Comparison of ENCODE assay signal across 7 cellular contexts in the genomic region with DNA sequence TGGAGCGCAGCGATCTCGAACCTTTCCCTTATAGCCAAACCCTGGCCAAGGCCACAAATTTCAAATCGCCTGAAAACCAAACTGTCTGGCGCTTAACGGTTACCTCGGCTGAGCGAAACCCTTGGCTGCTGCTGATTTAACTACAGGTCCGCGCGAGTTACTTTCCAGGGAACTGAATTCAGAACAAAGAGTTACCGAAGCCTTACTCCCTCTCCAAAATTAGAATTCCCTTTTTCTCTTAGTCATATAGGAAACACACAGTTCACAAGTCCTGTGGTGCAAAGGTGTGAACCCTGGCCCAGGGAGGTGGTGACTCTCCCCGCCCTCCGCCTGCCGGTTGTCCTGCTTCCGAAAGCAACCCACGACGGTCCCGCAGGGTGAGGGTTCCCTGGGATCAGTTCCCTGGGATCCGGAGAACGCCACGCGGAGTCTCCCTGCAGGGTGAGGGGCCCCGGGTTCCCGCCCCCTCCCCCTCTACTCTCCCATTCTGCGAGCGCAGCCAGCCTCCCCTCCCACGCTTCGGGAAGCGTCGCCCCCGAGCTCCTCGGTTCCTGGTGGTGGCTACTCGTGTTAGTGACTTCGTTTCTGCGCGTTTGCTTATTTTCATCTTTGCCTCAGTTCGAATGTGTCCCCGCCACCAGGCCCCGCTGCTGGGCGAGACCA. TPM values are rescaled to one million over a fixed set of nuclear protein-coding genes. Genes with fewer than 3 reads are reported as not detected.
DNase-seq lines count a peak whose midpoint lies in the region; ATAC-seq lines count a peak whose summit lies in the region.

No MANE protein-coding gene starts in this region.

- no peaks in the 10 kb centered on the region for H3K9me3 Mint-ChIP-seq in immature natural killer cell

- peaks cover 18 to 24% of the 10 kb centered on the region in 2 donors for H3K4me1 Mint-ChIP-seq in immature natural killer cell

- H3K4me3 Mint-ChIP-seq in immature natural killer cell: peak overlapping the region; percentile 73 to 90 (median 80)

- peaks cover 11 to 37% (median 21%) of the 10 kb centered on the region in 3 donors for H3K27me3 Mint-ChIP-seq in immature natural killer cell (ENCODE audit: low read depth in 3 of 3)

- peaks cover 2% of the 10 kb centered on the region for H3K36me3 ChIP-seq in adipocyte (ENCODE audit: control insufficient read depth, insufficient read depth, low read length, severe bottlenecking)

- peaks cover 6 to 12% (median 7%) of the 10 kb centered on the region in 3 donors for H3K36me3 Mint-ChIP-seq in immature natural killer cell

- peak overlapping the region; percentile 71 for H3K4me3 ChIP-seq in adipocyte (ENCODE audit: low read length)

- no peaks in the 10 kb centered on the region for H3K9me3 ChIP-seq in adipocyte (ENCODE audit: control insufficient read depth, low read length)

- no peak overlapping the region for H3K27ac Mint-ChIP-seq in immature natural killer cell

- peaks cover 16% of the 10 kb centered on the region for H3K4me1 ChIP-seq in adipocyte (ENCODE audit: control insufficient read depth, insufficient read depth, low read length)

- no peak for ATAC-seq in stimulated activated naive CD8-positive, alpha-beta T cell treated with anti-CD3 and anti-CD28 coated beads, Interleukin-15, Interleukin-2, amounts not matched to agents 100 U/mL and 50 U/mL, for 24 hours
- ATAC-seq in GM19035 (IDR thresholded peaks at IDR 0.05; ENCODE audit: unreplicated experiment) (no peak), HG03460 (IDR thresholded peaks at IDR 0.05; ENCODE audit: unreplicated experiment) (no peak)

- peaks cover 25% of the 10 kb centered on the region for H3K27me3 ChIP-seq in adipocyte (replicated peaks; ENCODE audit: control insufficient read depth, insufficient read depth, low read length)

- no peak overlapping the region for H3K9ac ChIP-seq in adipocyte (ENCODE audit: low read length)

- DNase-seq in ELR (ENCODE audit: low read depth) (peak; percentile 13), HuH-7.5 (ENCODE audit: low spot score) (peak; percentile 28), adipocyte (ENCODE audit: low read depth) (peak; percentile 20), immature natural killer cell (peak in 2 of 3 donors; percentile 8 to 10)
- peak; percentile 31 for DNase-seq in stimulated activated naive CD8-positive, alpha-beta T cell treated with anti-CD3 and anti-CD28 coated beads, Interleukin-15, Interleukin-2, amounts not matched to agents 100 U/mL and 50 U/mL, for 24 hours

RNA-seq across cellular contexts. Expression of a gene that starts 1.1 kb away (rescaled TPM):
- polyA plus RNA-seq in immature natural killer cell: under 1 TPM in 1 of 3 donors, not detected in 2; 0.10 TPM
